ENCODE assay signal across 9 cellular contexts in genomic region chr2:219001577-219002394, GRCh38. TPM values are rescaled to one million over a fixed set of nuclear protein-coding genes. Genes with fewer than 3 reads are reported as not detected.
DNase-seq lines count a peak whose midpoint lies in the region; ATAC-seq lines count a peak whose summit lies in the region.
"Had no signal": no experiment of that assay in that cellular context is flagged by ENCODE, and none has a peak within 500 bp of the region (broad histone marks: within the 10 kb centered on the region; RNA-seq: fewer than 3 reads in every experiment).

No MANE protein-coding gene starts in this region.

- no peaks in the 10 kb centered on the region for H3K36me3 ChIP-seq in mucosa of rectum (ENCODE audit: control insufficient read depth in 2 of 2, insufficient read depth in 2 of 2, low read length in 2 of 2)

- peaks cover 10% of the 10 kb centered on the region for H3K4me1 Mint-ChIP-seq in activated naive CD8-positive, alpha-beta T cell treated with anti-CD3 and anti-CD28 coated beads for 36 hours

- no peaks in the 10 kb centered on the region for H3K9me3 ChIP-seq in mucosa of rectum (ENCODE audit: control insufficient read depth in 2 of 2, low read length in 2 of 2)

- peak overlapping the region; percentile 68 to 73 for H3K4me3 ChIP-seq in mucosa of rectum (ENCODE audit: low read length in 2 of 2)

- peak; percentile 91 for DNase-seq in DMS79 (lab: John Stamatoyannopoulos, UW)
- peak; percentile 97 for DNase-seq in NCI-H2029 (lab: John Stamatoyannopoulos, UW)
- DNase-seq in activated naive CD8-positive, alpha-beta T cell treated with anti-CD3 and anti-CD28 coated beads for 36 hours: peak; percentile 68
- no peak for DNase-seq in NK-92 (lab: John Stamatoyannopoulos, UW; ENCODE audit: unreplicated experiment)
- no peak for DNase-seq in effector CD4-positive, alpha-beta T cell

- H3K9ac ChIP-seq in mucosa of rectum (ENCODE audit: low read depth in 1 of 2, low read length in 2 of 2): peak overlapping the region; percentile 70 to 84

- peak overlapping the region; percentile 59 for H3K4me3 Mint-ChIP-seq in activated naive CD8-positive, alpha-beta T cell treated with anti-CD3 and anti-CD28 coated beads for 36 hours

- peaks cover 91% of the 10 kb centered on the region for H3K27me3 Mint-ChIP-seq in activated naive CD8-positive, alpha-beta T cell treated with anti-CD3 and anti-CD28 coated beads for 36 hours

- H3K4me1 ChIP-seq in mucosa of rectum (ENCODE audit: control insufficient read depth in 2 of 2, insufficient read depth in 2 of 2, low read length in 2 of 2): peaks cover 19 to 33% of the 10 kb centered on the region in 2 donors

- H3K27ac ChIP-seq in mucosa of rectum (ENCODE audit: low read depth in 2 of 2, low read length in 2 of 2): peak overlapping the region; percentile 88 to 95

- H3K27ac Mint-ChIP-seq in activated naive CD8-positive, alpha-beta T cell treated with anti-CD3 and anti-CD28 coated beads for 36 hours: no peak overlapping the region

- H3K27me3 ChIP-seq in mucosa of rectum (ENCODE audit: control insufficient read depth in 2 of 2, insufficient read depth in 2 of 2, low read length in 2 of 2): peaks cover 16 to 18% of the 10 kb centered on the region in 2 donors

- ATAC-seq in GM18517 (IDR thresholded peaks at IDR 0.05; ENCODE audit: unreplicated experiment) (no peak), GM19397 (IDR thresholded peaks at IDR 0.05; ENCODE audit: unreplicated experiment) (no peak)

- H3K36me3 Mint-ChIP-seq in activated naive CD8-positive, alpha-beta T cell treated with anti-CD3 and anti-CD28 coated beads for 36 hours: no peaks in the 10 kb centered on the region

- no peaks in the 10 kb centered on the region for H3K9me3 Mint-ChIP-seq in activated naive CD8-positive, alpha-beta T cell treated with anti-CD3 and anti-CD28 coated beads for 36 hours

RNA-seq across cellular contexts. Expression of gene CRYBA2, which starts 8.6 kb away (rescaled TPM):
- not detected for total RNA-seq in activated naive CD8-positive, alpha-beta T cell treated with anti-CD3 and anti-CD28 coated beads for 36 hours
- total RNA-seq: pulmonary artery endothelial cell had no signal

RNA-seq across cellular contexts. Expression of gene FEV, which starts 16.8 kb away (rescaled TPM):
- total RNA-seq in activated naive CD8-positive, alpha-beta T cell treated with anti-CD3 and anti-CD28 coated beads for 36 hours: not detected
- total RNA-seq: pulmonary artery endothelial cell had no signal

RNA-seq across cellular contexts. Expression of gene CFAP65, which starts 39.5 kb away (rescaled TPM):
- not detected for total RNA-seq in activated naive CD8-positive, alpha-beta T cell treated with anti-CD3 and anti-CD28 coated beads for 36 hours

RNA-seq across cellular contexts. Expression of gene CDK5R2, which starts 42.3 kb away (rescaled TPM):
- total RNA-seq in activated naive CD8-positive, alpha-beta T cell treated with anti-CD3 and anti-CD28 coated beads for 36 hours: not detected
- total RNA-seq: pulmonary artery endothelial cell had no signal

RNA-seq across cellular contexts. Expression of gene IHH, which starts 58.9 kb away (rescaled TPM):
- not detected for total RNA-seq in activated naive CD8-positive, alpha-beta T cell treated with anti-CD3 and anti-CD28 coated beads for 36 hours

Comparison
In these comparisons a context has a peak if more than half of its experiments do, and no peak if none do; other contexts are left out.
1. DNase-seq: peak in DMS79 (single experiment), NCI-H2029 (single experiment) and activated naive CD8-positive, alpha-beta T cell treated with anti-CD3 and anti-CD28 coated beads for 36 hours (single experiment); none in NK-92 (single experiment) and effector CD4-positive, alpha-beta T cell (single experiment).